ENCODE assay signal across 11 cellular contexts in the genomic region with DNA sequence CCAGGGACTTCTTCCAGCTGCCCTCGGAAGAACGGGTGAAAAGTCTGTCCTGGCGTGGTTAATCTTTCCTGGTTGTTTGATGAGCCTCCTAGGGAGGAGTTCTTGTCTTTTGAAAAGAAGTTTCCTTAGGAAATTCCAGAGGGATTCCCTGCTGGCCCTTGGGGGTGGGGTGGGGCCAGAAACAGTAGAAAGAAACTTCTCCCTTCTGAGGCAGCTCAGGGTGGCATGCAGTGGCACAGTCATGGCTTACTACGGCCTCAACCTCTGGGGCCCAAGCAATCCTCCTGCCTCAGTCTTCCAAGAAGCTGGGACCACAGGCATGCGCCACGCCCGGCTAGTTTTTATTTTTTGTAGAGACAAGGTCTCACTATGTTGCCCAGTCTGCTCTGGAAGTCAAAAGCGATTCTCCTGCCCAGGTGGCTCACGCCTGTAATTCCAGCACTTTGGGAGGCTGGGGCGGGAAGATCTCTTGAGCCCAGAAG. TPM values are rescaled to one million over a fixed set of nuclear protein-coding genes. Genes with fewer than 3 reads are reported as not detected.
A peak's percentile ranks its signal among the peaks of the same experiment; 100 is the strongest.
DNase-seq lines count a peak whose midpoint lies in the region; ATAC-seq, FAIRE-seq and TF ChIP-seq lines count a peak whose summit lies in the region.
"Had no signal": no experiment of that assay in that cellular context is flagged by ENCODE, and none has a peak within 500 bp of the region (broad histone marks: within the 10 kb centered on the region; RNA-seq: fewer than 3 reads in every experiment).

No MANE protein-coding gene starts in this region.

- H3K14ac ChIP-seq in H1 (ENCODE audit: insufficient read length), result no peak overlapping the region

- POLR2A ChIA-PET in H1 (lab: Charles Lee; ENCODE audit: partially characterized antibody), result interaction anchor here (0.6 to 3.9 kb wide), 13 partner anchors 8 to 232 kb away, joined by 3 to 18 read pairs (median 7); partner anchors contain the start of genes LPAR2, ZNF253, ZNF506 and ZNF93

- H2BK120ac ChIP-seq in H1 (replicated peaks; ENCODE audit: low read depth, low read length), result no peak overlapping the region

- peak in 1 of 2 experiments; percentile 62; a peak in 1 of 3 replicates for TF ChIP-seq POLR2A in H1 (IDR thresholded peaks at IDR 0.05; ENCODE audit: control extremely low read depth in 1 of 2, low read depth in 2 of 2, low read length in 2 of 2)

- H3K36me3 ChIP-seq in DOHH2 (ENCODE audit: control insufficient read depth, low read length) (peaks cover 61% of the 10 kb centered on the region), OCI-LY1 (ENCODE audit: insufficient read depth, low read length) (peaks cover 53% of the 10 kb centered on the region), H1 (ENCODE audit: control insufficient read depth in 2 of 4, insufficient read depth in 4 of 4, low read length in 3 of 4) (peaks cover 0 to 13% (median 3%) of the 10 kb centered on the region in 4 experiments; a peak in 2 of 8 replicates), pancreas (no peaks in the 10 kb centered on the region)

- H3K4me1 Mint-ChIP-seq in nephron progenitor cell, result peaks cover 14% of the 10 kb centered on the region

- no peaks in the 10 kb centered on the region for H4K20me1 ChIP-seq in DOHH2 (ENCODE audit: control insufficient read depth, insufficient read depth, low read depth, low read length)
- H4K20me1 ChIP-seq in OCI-LY1 (ENCODE audit: insufficient read depth, low read length), result no peaks in the 10 kb centered on the region
- H4K20me1 ChIP-seq in H1 (replicated peaks in 1 of 2; ENCODE audit: control insufficient read depth in 1 of 2, insufficient read depth in 2 of 2, low read length in 2 of 2), result peaks cover 0 to 5% of the 10 kb centered on the region in 2 experiments

- FAIRE-seq in H1 (lab: Jason Lieb, UNC) (no peak), pancreas (lab: Jason Lieb, UNC) (no peak)

- H3K9me3 ChIP-seq in DOHH2 (ENCODE audit: control insufficient read depth, insufficient read depth, low read length), result peaks cover 17% of the 10 kb centered on the region; the same call in 1 of the 2 replicates
- H3K9me3 ChIP-seq in OCI-LY1 (ENCODE audit: low read length), result peaks cover 10% of the 10 kb centered on the region; the same call in 1 of the 2 replicates
- no peaks in the 10 kb centered on the region for H3K9me3 ChIP-seq in H1 (ENCODE audit: insufficient read depth in 2 of 2, low read depth in 1 of 2, low read length in 1 of 2)
- no peaks in the 10 kb centered on the region for H3K9me3 ChIP-seq in pancreas

- peak overlapping the region; percentile 96 for H3K9ac ChIP-seq in OCI-LY1 (ENCODE audit: low read length)
- peak overlapping the region in 3 of 4 experiments; percentile 74 to 87 (median 86); a peak in 5 of 7 replicates for H3K9ac ChIP-seq in H1 (replicated peaks in 1 of 4; ENCODE audit: extremely low read depth in 1 of 4, low read depth in 3 of 4, low read length in 3 of 4)

- H3K56ac ChIP-seq in H1 (replicated peaks; ENCODE audit: insufficient read length, low read depth, low read length), result no peak overlapping the region

- intact Hi-C loops in pancreas (cut with DNase I), result no loop called here

- peaks cover 12% of the 10 kb centered on the region for H3F3A ChIP-seq in DOHH2 (ENCODE audit: control insufficient read depth, insufficient read depth)
- no peaks in the 10 kb centered on the region for H3F3A ChIP-seq in OCI-LY1 (ENCODE audit: insufficient read depth, low read length)

- H3K79me2 ChIP-seq in DOHH2 (ENCODE audit: control insufficient read depth, low read length) (peaks cover 82% of the 10 kb centered on the region), OCI-LY1 (ENCODE audit: insufficient read depth, low read length) (peaks cover 57% of the 10 kb centered on the region), H1 (ENCODE audit: control insufficient read depth in 1 of 2, insufficient read depth in 2 of 2, low read length in 2 of 2) (peaks cover 2 to 53% of the 10 kb centered on the region in 2 experiments)

- H3K9me3 Mint-ChIP-seq in nephron progenitor cell, result peaks cover 47% of the 10 kb centered on the region

- H3K27ac ChIP-seq in DOHH2 (ENCODE audit: low read depth, low read length) (peak overlapping the region; percentile 96), OCI-LY1 (ENCODE audit: low read depth, low read length, poor library complexity, severe bottlenecking) (peak overlapping the region; percentile 93), H1 (ENCODE audit: low read depth, low read length) (no peak overlapping the region; the same call in 1 of the 2 replicates), pancreas (no peak overlapping the region)

- H3K23ac ChIP-seq in H1 (ENCODE audit: insufficient read length), result no peak overlapping the region

- DNase-seq in H1 (ENCODE audit: low read depth in 1 of 2, low spot score in 2 of 2) (peak; percentile 34 to 65), nephron progenitor cell (no peak), cerebellum (ENCODE audit: low spot score) (no peak), NCI-H82 (lab: John Stamatoyannopoulos, UW) (no peak), pancreas (no peak), NCI-H1092 (lab: John Stamatoyannopoulos, UW) (no peak)
- DNase-seq: amniotic stem cell; NK-92 treated with Interleukin-12 subunit alpha and Interleukin-12 subunit beta, amount 100 ng/mL, for 24 hours had no signal

- no peak overlapping the region for H2BK15ac ChIP-seq in H1 (ENCODE audit: low read length)

- H3K36me3 Mint-ChIP-seq in nephron progenitor cell (ENCODE audit: low read depth), result peaks cover 46% of the 10 kb centered on the region

- no peak overlapping the region for H2BK12ac ChIP-seq in H1 (ENCODE audit: low read depth, low read length)

- no peak overlapping the region for H2AK5ac ChIP-seq in H1 (ENCODE audit: low read depth, low read length)

- H3K4me1 ChIP-seq in DOHH2 (ENCODE audit: control insufficient read depth, low read length) (peaks cover 41% of the 10 kb centered on the region), OCI-LY1 (ENCODE audit: insufficient read depth, low read length, severe bottlenecking) (peaks cover 35% of the 10 kb centered on the region), H1 (replicated peaks in 1 of 4; ENCODE audit: control insufficient read depth in 3 of 4, insufficient read depth in 4 of 4, low read length in 3 of 4) (peaks cover 0 to 6% (median 2%) of the 10 kb centered on the region in 4 experiments; a peak in 5 of 7 replicates), pancreas (peaks cover 0 to 7% (median 0%) of the 10 kb centered on the region in 3 donors)

- 0 out of 2 replicates have a peak, but pooled peaks cover 2% of the 10 kb centered on the region for H3K79me1 ChIP-seq in H1 (ENCODE audit: low read depth, low read length)

- peak overlapping the region; percentile 88 for H3K4me3 Mint-ChIP-seq in nephron progenitor cell

- no peak for TF ChIP-seq CTCF in DOHH2 (IDR thresholded peaks at IDR 0.05; ENCODE audit: low read depth, low read length, poor library complexity, severe bottlenecking)
- TF ChIP-seq CTCF in OCI-LY1 (IDR thresholded peaks at IDR 0.05; ENCODE audit: low read length), result no peak
- TF ChIP-seq CTCF in H1 (IDR thresholded peaks at IDR 0.05; ENCODE audit: control extremely low read depth in 1 of 3, insufficient read depth in 1 of 3, low read depth in 1 of 3, low read length in 3 of 3), result no peak
- TF ChIP-seq CTCF in nephron progenitor cell (IDR thresholded peaks at IDR 0.05), result no peak
- TF ChIP-seq CTCF in pancreas (IDR thresholded peaks at IDR 0.05), result no peak

- no peak for ATAC-seq in pancreas

- H4K91ac ChIP-seq in H1 (replicated peaks; ENCODE audit: insufficient read length, low read length), result no peak overlapping the region

- H3K23me2 ChIP-seq in H1 (ENCODE audit: low read depth, low read length), result peaks cover 7% of the 10 kb centered on the region

- no peaks in the 10 kb centered on the region for H3K9me2 ChIP-seq in DOHH2 (replicated peaks; ENCODE audit: control insufficient read depth, low read length)
- H3K9me2 ChIP-seq in OCI-LY1 (ENCODE audit: low read depth, low read length), result no peaks in the 10 kb centered on the region

- H2BK5ac ChIP-seq in H1 (ENCODE audit: low read depth, low read length), result peak overlapping the region; percentile 16; the same call in 1 of the 2 replicates

- TF ChIP-seq EP300 in H1 (IDR thresholded peaks at IDR 0.05; ENCODE audit: borderline replicate concordance in 1 of 2, low read depth in 2 of 2, low read length in 2 of 2), result no peak; a peak in 1 of 3 replicates

- WGBS in H1 (ENCODE audit: extremely low coverage in 1 of 2, insufficient coverage in 1 of 2, insufficient read length in 1 of 2, insufficient replicate concordance in 2 of 2, low coverage in 1 of 2, low lambda C conversion rate in 2 of 2, missing lambda C conversion rate in 1 of 2), 2 experiments, result 39% methylated on average over 10 of the region's 10 CpGs; no CpG with 5 or more reads in 1 of the 2 experiments
- WGBS in pancreas, 2 donors, result 74 to 75% methylated on average over 10 of the region's 10 CpGs

- H4K5ac ChIP-seq in H1 (ENCODE audit: insufficient read length, low read depth, low read length), result no peak overlapping the region

- no peak overlapping the region for H2BK20ac ChIP-seq in H1 (ENCODE audit: low read length)

- no peaks in the 10 kb centered on the region for H3K27me3 ChIP-seq in DOHH2 (ENCODE audit: control insufficient read depth, low read length)
- no peaks in the 10 kb centered on the region for H3K27me3 ChIP-seq in OCI-LY1 (ENCODE audit: insufficient read depth, low read length)
- no peaks in the 10 kb centered on the region for H3K27me3 ChIP-seq in H1 (replicated peaks in 1 of 4; ENCODE audit: control insufficient read depth in 3 of 4, extremely low read depth in 1 of 4, insufficient read depth in 3 of 4, low read length in 3 of 4)
- H3K27me3 ChIP-seq in pancreas, result no peaks in the 10 kb centered on the region

- H2AFZ ChIP-seq in OCI-LY1 (ENCODE audit: low read length) (no peak overlapping the region), H1 (ENCODE audit: low read length) (no peak overlapping the region)

- CTCF ChIA-PET in H1 (lab: Charles Lee; ENCODE audit: partially characterized antibody), result no interaction called here

- TF ChIP-seq RAD21 in H1 (IDR thresholded peaks at IDR 0.05 in 1 of 2, conservative IDR thresholded peaks at IDR 0.05 in 1 of 2; ENCODE audit: low read depth in 2 of 2, low read length in 2 of 2), result peak in 1 of 2 experiments; percentile 13; a peak in 1 of 4 replicates

- peak overlapping the region; percentile 91 for H3K4me3 ChIP-seq in DOHH2 (ENCODE audit: low read length)
- peak overlapping the region; percentile 92 for H3K4me3 ChIP-seq in OCI-LY1 (ENCODE audit: low read depth, low read length, poor library complexity, severe bottlenecking)
- H3K4me3 ChIP-seq in H1 (ENCODE audit: extremely low read depth in 1 of 4, insufficient read depth in 2 of 4, low read depth in 3 of 4, low read length in 4 of 4), result peak overlapping the region; percentile 85 to 96 (median 90)
- peak overlapping the region in 2 of 4 donors; percentile 93 to 97 for H3K4me3 ChIP-seq in pancreas

- H3K4me2 ChIP-seq in DOHH2 (ENCODE audit: low read length), result peak overlapping the region; percentile 74
- peak overlapping the region; percentile 76 for H3K4me2 ChIP-seq in OCI-LY1 (ENCODE audit: low read length)
- peak overlapping the region; percentile 75 to 81 for H3K4me2 ChIP-seq in H1 (ENCODE audit: insufficient read depth in 1 of 2, low read depth in 2 of 2, low read length in 2 of 2)

- H3K27ac Mint-ChIP-seq in nephron progenitor cell, result no peak overlapping the region

- H3K18ac ChIP-seq in H1 (ENCODE audit: extremely low read depth, low read length), result peak overlapping the region; percentile 60

- no peak overlapping the region for H3K4ac ChIP-seq in H1 (replicated peaks; ENCODE audit: insufficient read length, low read depth, low read length)

- no peaks in the 10 kb centered on the region for H3K27me3 Mint-ChIP-seq in nephron progenitor cell (ENCODE audit: low read depth, poor library complexity)

- H4K8ac ChIP-seq in H1 (ENCODE audit: extremely low read depth, insufficient read depth, low read length), result no peak overlapping the region; the same call in 1 of the 2 replicates

RNA-seq across cellular contexts. Expression of gene ZNF101, which starts 1.5 kb away (rescaled TPM):
- total RNA-seq in H1 (2021; fragmentation: NEBNext Ultra II Directional; extraction: Animal tissue kit (Norgen Biotek cat#: 25700)), result 46.2 and 50.9 TPM in 2 replicates
- polyA plus RNA-seq in H1 (2011; rRNA removed) (11.0 and 13.0 TPM in 2 replicates), pancreas (1 to 10 TPM; 5.2 to 5.4 TPM)
- polyA plus RNA-seq in H1 (2011; cell fraction: cytosol; rRNA removed), result 17.1 TPM
- polyA plus RNA-seq in H1 (2011; cell fraction: nucleus; rRNA removed), result 12.2 TPM
- 14.2 to 31.6 TPM (median 16.6 TPM) in 4 replicates for polyA plus RNA-seq in H1 (2012, experiment 1 of 2)
- polyA plus RNA-seq in H1 (2012, experiment 2 of 2), result 10.5 TPM
- 44.3 TPM for polyA plus RNA-seq in H1 (2013, experiment 1 of 2)
- 38.9 TPM for polyA plus RNA-seq in H1 (2013, experiment 2 of 2)
- 28.9 and 34.1 TPM in 2 replicates for polyA minus RNA-seq in H1 (2011; rRNA and poly(A)+ RNA removed)
- 14.8 TPM for polyA minus RNA-seq in H1 (2011; cell fraction: cytosol; rRNA and poly(A)+ RNA removed)
- 28.8 TPM for polyA minus RNA-seq in H1 (2011; cell fraction: nucleus; rRNA and poly(A)+ RNA removed)
- total RNA-seq in cerebellum (9.1 TPM), pancreas (1 to 10 TPM; 3.3 to 7.1 (median 4.3) TPM)

RNA-seq across cellular contexts. Expression of gene ATP13A1, which starts 6.6 kb away (rescaled TPM):
- 64.2 and 75.7 TPM in 2 replicates for total RNA-seq in H1 (2021; fragmentation: NEBNext Ultra II Directional; extraction: Animal tissue kit (Norgen Biotek cat#: 25700))
- polyA plus RNA-seq in H1 (2011; rRNA removed) (33.0 and 70.7 TPM in 2 replicates), pancreas (10 to 100 TPM; 63.8 to 77.3 TPM)
- polyA plus RNA-seq in H1 (2011; cell fraction: cytosol; rRNA removed), result 36.9 TPM
- polyA plus RNA-seq in H1 (2011; cell fraction: nucleus; rRNA removed), result 284 TPM
- 47.8 to 73.6 TPM (median 62.5 TPM) in 4 replicates for polyA plus RNA-seq in H1 (2012, experiment 1 of 2)
- 64.3 TPM for polyA plus RNA-seq in H1 (2012, experiment 2 of 2)
- polyA plus RNA-seq in H1 (2013, experiment 1 of 2), result 75.7 TPM
- polyA plus RNA-seq in H1 (2013, experiment 2 of 2), result 65.6 TPM
- polyA minus RNA-seq in H1 (2011; rRNA and poly(A)+ RNA removed), result 68.4 and 83.9 TPM in 2 replicates
- 49.1 TPM for polyA minus RNA-seq in H1 (2011; cell fraction: cytosol; rRNA and poly(A)+ RNA removed)
- 93.9 TPM for polyA minus RNA-seq in H1 (2011; cell fraction: nucleus; rRNA and poly(A)+ RNA removed)
- total RNA-seq in cerebellum (28.1 TPM), pancreas (10 to 100 TPM; 24.9 to 46.2 (median 33.6) TPM)

RNA-seq across cellular contexts. Expression of gene GMIP, which starts 26.7 kb away (rescaled TPM):
- 18.1 and 20.2 TPM in 2 replicates for total RNA-seq in H1 (2021; fragmentation: NEBNext Ultra II Directional; extraction: Animal tissue kit (Norgen Biotek cat#: 25700))
- polyA plus RNA-seq in H1 (2011; rRNA removed), result 5.7 and 8.9 TPM in 2 replicates
- polyA plus RNA-seq in H1 (2011; cell fraction: cytosol; rRNA removed), result 6.2 TPM
- 28.2 TPM for polyA plus RNA-seq in H1 (2011; cell fraction: nucleus; rRNA removed)
- polyA plus RNA-seq in H1 (2012, experiment 1 of 2), result 9.9 to 15.8 TPM (median 14.2 TPM) in 4 replicates
- polyA plus RNA-seq in H1 (2012, experiment 2 of 2), result 16.1 TPM
- 10.4 TPM for polyA plus RNA-seq in H1 (2013, experiment 1 of 2)
- 10.5 TPM for polyA plus RNA-seq in H1 (2013, experiment 2 of 2)
- 5.8 and 7.1 TPM in 2 replicates for polyA minus RNA-seq in H1 (2011; rRNA and poly(A)+ RNA removed)
- polyA minus RNA-seq in H1 (2011; cell fraction: cytosol; rRNA and poly(A)+ RNA removed), result 7.9 TPM
- 8.6 TPM for polyA minus RNA-seq in H1 (2011; cell fraction: nucleus; rRNA and poly(A)+ RNA removed)
- total RNA-seq in cerebellum, result 8.1 TPM
- 10 to 100 TPM in 1 of 6 donors, 1 to 10 TPM in 5; 5.4 to 16.4 (median 6.6) TPM for total RNA-seq in pancreas
- 10 to 100 TPM in 1 of 2 donors, 1 to 10 TPM in 1; 3.5 to 10.5 TPM for polyA plus RNA-seq in pancreas

RNA-seq across cellular contexts. Expression of gene LPAR2, which starts 42.1 kb away (rescaled TPM):
- total RNA-seq in H1 (2021; fragmentation: NEBNext Ultra II Directional; extraction: Animal tissue kit (Norgen Biotek cat#: 25700)), result 47.1 and 47.6 TPM in 2 replicates
- 70.2 and 121 TPM in 2 replicates for polyA plus RNA-seq in H1 (2011; rRNA removed)
- polyA plus RNA-seq in H1 (2011; cell fraction: cytosol; rRNA removed), result 54.8 TPM
- 298 TPM for polyA plus RNA-seq in H1 (2011; cell fraction: nucleus; rRNA removed)
- polyA plus RNA-seq in H1 (2012, experiment 1 of 2), result 43.0 to 66.6 TPM (median 64.7 TPM) in 4 replicates
- polyA plus RNA-seq in H1 (2012, experiment 2 of 2), result 51.1 TPM
- 89.2 TPM for polyA plus RNA-seq in H1 (2013, experiment 1 of 2)
- polyA plus RNA-seq in H1 (2013, experiment 2 of 2), result 78.1 TPM
- 14.0 and 21.6 TPM in 2 replicates for polyA minus RNA-seq in H1 (2011; rRNA and poly(A)+ RNA removed)
- 21.4 TPM for polyA minus RNA-seq in H1 (2011; cell fraction: cytosol; rRNA and poly(A)+ RNA removed)
- polyA minus RNA-seq in H1 (2011; cell fraction: nucleus; rRNA and poly(A)+ RNA removed), result 38.2 TPM
- 23.0 TPM for total RNA-seq in cerebellum
- 10 to 100 TPM in 4 of 6 donors, 1 to 10 TPM in 2; 9.6 to 16.1 (median 10.7) TPM for total RNA-seq in pancreas
- polyA plus RNA-seq in pancreas, result 10 to 100 TPM; 24.2 to 28.6 TPM

RNA-seq across cellular contexts. Expression of gene PBX4, which starts 51.6 kb away (rescaled TPM):
- total RNA-seq in H1 (2021; fragmentation: NEBNext Ultra II Directional; extraction: Animal tissue kit (Norgen Biotek cat#: 25700)), result 3.3 and 3.4 TPM in 2 replicates
- polyA plus RNA-seq in H1 (2011; rRNA removed), result 3.8 and 8.3 TPM in 2 replicates
- 6.5 TPM for polyA plus RNA-seq in H1 (2011; cell fraction: cytosol; rRNA removed)
- 12.1 TPM for polyA plus RNA-seq in H1 (2011; cell fraction: nucleus; rRNA removed)
- polyA plus RNA-seq in H1 (2012, experiment 1 of 2), result 3.9 to 6.8 TPM (median 4.8 TPM) in 4 replicates
- polyA plus RNA-seq in H1 (2012, experiment 2 of 2), result 2.2 TPM
- polyA plus RNA-seq in H1 (2013, experiment 1 of 2), result 3.7 TPM
- 4.1 TPM for polyA plus RNA-seq in H1 (2013, experiment 2 of 2)
- 1.7 and 1.8 TPM in 2 replicates for polyA minus RNA-seq in H1 (2011; rRNA and poly(A)+ RNA removed)
- polyA minus RNA-seq in H1 (2011; cell fraction: cytosol; rRNA and poly(A)+ RNA removed), result 2.9 TPM
- polyA minus RNA-seq in H1 (2011; cell fraction: nucleus; rRNA and poly(A)+ RNA removed), result 2.6 TPM
- 13.3 TPM for total RNA-seq in cerebellum
- total RNA-seq in pancreas, result under 1 TPM; 0.18 to 0.53 (median 0.43) TPM
- 1 to 10 TPM; 3.9 to 4.0 TPM for polyA plus RNA-seq in pancreas
- total RNA-seq: lung microvascular endothelial cell had no signal

Comparison
In these comparisons a context has a peak if more than half of its experiments do, and no peak if none do; other contexts are left out.
1. H3K27ac ChIP-seq: peak in DOHH2 (single experiment) and OCI-LY1 (single experiment); none in H1 (single experiment) and pancreas (0 of 4).
2. DNase-seq: peak in H1 (2 of 2); none in nephron progenitor cell (single experiment), cerebellum (single experiment), NCI-H82 (single experiment), pancreas (0 of 6) and NCI-H1092 (single experiment).
3. Peak in every context shown above with its lines, with median percentiles within 50 percentile points of each other: H3K4me2 ChIP-seq.